34 cellular contexts compared by ENCODE assay signal in the genomic region with DNA sequence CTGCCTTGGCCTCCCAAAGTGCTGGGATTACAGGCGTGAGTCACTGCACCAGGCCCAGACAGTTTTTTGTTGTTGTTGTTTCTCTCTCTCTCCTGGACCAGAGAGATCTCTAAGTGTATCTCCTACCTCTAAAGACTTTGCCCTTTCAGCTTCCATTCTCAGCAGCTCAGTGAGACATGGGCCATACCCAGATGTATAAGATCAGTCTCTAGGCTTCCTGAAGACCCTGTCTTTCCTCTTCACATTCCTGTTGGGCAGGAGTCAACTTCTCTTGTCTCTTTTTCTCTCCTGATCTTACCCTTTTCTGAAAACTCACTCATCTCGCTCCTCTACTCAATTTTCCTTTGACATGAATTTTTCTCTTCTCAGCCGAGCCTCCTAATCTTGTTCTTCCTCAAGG. TPM values are rescaled to one million over a fixed set of nuclear protein-coding genes. Genes with fewer than 3 reads are reported as not detected.
"Had no signal": no experiment of that assay in that cellular context is flagged by ENCODE, and none has a peak within 500 bp of the region (broad histone marks: within the 10 kb centered on the region; RNA-seq: fewer than 3 reads in every experiment).

No MANE protein-coding gene starts in this region.

- H3K27me3 Mint-ChIP-seq: activated CD8-positive, alpha-beta T cell treated with anti-CD3 and anti-CD28 coated beads for 36 hours; IgD-negative memory B cell had no signal

- H3K27ac ChIP-seq: brain microvascular endothelial cell, cardiac muscle cell had no signal

- DNase-seq: activated CD4-positive, alpha-beta T cell treated with anti-CD3 and anti-CD28 coated beads, Interleukin-2, amount 10 ng/mL, durations not matched to agents 24 days and 14 days; activated CD4-positive, alpha-beta T cell treated with anti-CD3 and anti-CD28 coated beads, Interleukin-2, amount 50 U/mL, for 4 hours; activated CD8-positive, alpha-beta T cell treated with anti-CD3 and anti-CD28 coated beads for 36 hours; activated effector memory CD4-positive, alpha-beta T cell treated with anti-CD3 and anti-CD28 coated beads, Interleukin-2, amount 50 U/mL, for 16 hours; activated naive CD4-positive, alpha-beta T cell; activated naive CD4-positive, alpha-beta T cell treated with anti-CD3 and anti-CD28 coated beads, Interleukin-2, amount 50 U/mL, for 16 hours; activated naive CD8-positive, alpha-beta T cell treated with anti-CD3 and anti-CD28 coated beads for 36 hours; activated T-cell treated with anti-CD3 and anti-CD28 coated beads, Interleukin-2, amount 50 U/mL, for 1 hour; activated T-cell treated with anti-CD3 and anti-CD28 coated beads, Interleukin-2, amount 50 U/mL, for 72 hours; amniotic stem cell; aorta; brain microvascular endothelial cell; Karpas-422; KBM-7; MG63; NCI-H1048; NCI-H1105 treated with DMSO at 0.1 percent for 48 hours; NCI-H1436; NCI-H1694; NCI-H1930; NCI-H2081 treated with DMSO at 0.1 percent for 48 hours; NCI-H345; NCI-H524 treated with DMSO at 0.1 percent for 48 hours; NK-92 treated with Interleukin-12 subunit alpha and Interleukin-12 subunit beta, amount 100 ng/mL, for 24 hours; SHP77; T-cell; T-helper 17 cell had no signal

- H3K27ac Mint-ChIP-seq: activated CD4-positive, alpha-beta T cell treated with anti-CD3 and anti-CD28 coated beads, Interleukin-2, amount 10 ng/mL, durations not matched to agents 24 days and 14 days; activated CD8-positive, alpha-beta T cell treated with anti-CD3 and anti-CD28 coated beads for 36 hours; activated naive CD8-positive, alpha-beta T cell treated with anti-CD3 and anti-CD28 coated beads for 36 hours; activated T-cell treated with anti-CD3 and anti-CD28 coated beads, Interleukin-2, amount 50 U/mL, for 72 hours; activated T-helper 17 cell treated with anti-CD3 and anti-CD28 coated beads, Interleukin-2, amount 50 U/mL, for 72 hours; IgD-negative memory B cell; T-cell; T-helper 17 cell had no signal

- H3K9me3 Mint-ChIP-seq: activated CD4-positive, alpha-beta T cell treated with anti-CD3 and anti-CD28 coated beads, Interleukin-2, amount 10 ng/mL, durations not matched to agents 24 days and 14 days; activated CD8-positive, alpha-beta T cell treated with anti-CD3 and anti-CD28 coated beads for 36 hours; activated naive CD8-positive, alpha-beta T cell treated with anti-CD3 and anti-CD28 coated beads for 36 hours; activated T-cell treated with anti-CD3 and anti-CD28 coated beads, Interleukin-2, amount 50 U/mL, for 72 hours; activated T-helper 17 cell treated with anti-CD3 and anti-CD28 coated beads, Interleukin-2, amount 50 U/mL, for 72 hours; central memory CD8-positive, alpha-beta T cell; IgD-negative memory B cell; T-cell had no signal

- H3K36me3 Mint-ChIP-seq: activated naive CD8-positive, alpha-beta T cell treated with anti-CD3 and anti-CD28 coated beads for 36 hours; IgD-negative memory B cell; T-cell had no signal

- ATAC-seq: activated CD8-positive, alpha-beta T cell treated with anti-CD3 and anti-CD28 coated beads for 36 hours; activated T-cell treated with anti-CD3 and anti-CD28 coated beads, Interleukin-2, amount 50 U/mL, for 72 hours; activated T-helper 17 cell treated with anti-CD3 and anti-CD28 coated beads, Interleukin-2, amount 50 U/mL, for 72 hours; SK-N-SH treated with all-trans-retinoic acid at 6 μM for 48 hours; T-cell; T-helper 17 cell had no signal

- H3K4me3 Mint-ChIP-seq: activated CD4-positive, alpha-beta T cell treated with anti-CD3 and anti-CD28 coated beads, Interleukin-2, amount 10 ng/mL, durations not matched to agents 24 days and 14 days; activated CD8-positive, alpha-beta T cell treated with anti-CD3 and anti-CD28 coated beads for 36 hours; activated naive CD8-positive, alpha-beta T cell treated with anti-CD3 and anti-CD28 coated beads for 36 hours; activated T-cell treated with anti-CD3 and anti-CD28 coated beads, Interleukin-2, amount 50 U/mL, for 72 hours; activated T-helper 17 cell treated with anti-CD3 and anti-CD28 coated beads, Interleukin-2, amount 50 U/mL, for 72 hours; central memory CD8-positive, alpha-beta T cell; IgD-negative memory B cell; T-cell; T-helper 17 cell had no signal

- H3K4me1 Mint-ChIP-seq: activated naive CD8-positive, alpha-beta T cell treated with anti-CD3 and anti-CD28 coated beads for 36 hours; activated T-helper 17 cell treated with anti-CD3 and anti-CD28 coated beads, Interleukin-2, amount 50 U/mL, for 72 hours; central memory CD8-positive, alpha-beta T cell; IgD-negative memory B cell; T-cell; T-helper 17 cell had no signal

- H3K27me3 ChIP-seq: brain microvascular endothelial cell, cardiac muscle cell, MG63 had no signal

RNA-seq across cellular contexts. Expression of gene KCNK13, which starts 42.0 kb away (rescaled TPM):
- total RNA-seq: activated CD4-positive, alpha-beta T cell treated with anti-CD3 and anti-CD28 coated beads, Interleukin-2, amount 10 ng/mL, durations not matched to agents 24 days and 14 days; activated CD8-positive, alpha-beta memory T cell treated with anti-CD3 and anti-CD28 coated beads for 36 hours; activated CD8-positive, alpha-beta T cell treated with anti-CD3 and anti-CD28 coated beads for 36 hours; activated naive CD8-positive, alpha-beta T cell treated with anti-CD3 and anti-CD28 coated beads for 36 hours; activated T-cell treated with anti-CD3 and anti-CD28 coated beads, Interleukin-2, amount 50 U/mL, for 72 hours; NCI-H460; T-cell had no signal
- polyA plus RNA-seq: IgD-negative memory B cell had no signal
